Comparison of ENCODE assay signal across 1 cellular context in genomic region chr18:51813740-51814139, GRCh38.
TF ChIP-seq lines count a peak whose summit lies in the region.

No MANE protein-coding gene starts in this region.

TF ChIP-seq in GM12878, 131 proteins besides CTCF, POLR2A, EP300 and RAD21 (continued from another document):
- TF ChIP-seq RELB (IDR thresholded peaks at IDR 0.05; ENCODE audit: low read depth), result peak; percentile 16; the same call in 1 of the 2 replicates
- no peak for TF ChIP-seq ZNF274 (IDR thresholded peaks at IDR 0.05; ENCODE audit: insufficient read depth, insufficient read length)
